8 cellular contexts compared by ENCODE assay signal in genomic region chr21:45286671-45287437, GRCh38. TPM values are rescaled to one million over a fixed set of nuclear protein-coding genes. Genes with fewer than 3 reads are reported as not detected.
A peak's percentile ranks its signal among the peaks of the same experiment; 100 is the strongest.
DNase-seq lines count a peak whose midpoint lies in the region; ATAC-seq and TF ChIP-seq lines count a peak whose summit lies in the region.

No MANE protein-coding gene starts in this region.

- H3K27ac ChIP-seq in brain microvascular endothelial cell (peak overlapping the region; percentile 35), mesenchymal stem cell (ENCODE audit: low read length, poor library complexity, severe bottlenecking) (no peak overlapping the region), urinary bladder (ENCODE audit: low read depth) (no peak overlapping the region)

- H3K36me3 Mint-ChIP-seq in activated naive CD4-positive, alpha-beta T cell treated with anti-CD3 and anti-CD28 coated beads, Interleukin-2, amount 50 U/mL, for 24 hours = peaks cover 2% of the 10 kb centered on the region

- H2BK12ac ChIP-seq in mesenchymal stem cell (ENCODE audit: low read length in 2 of 2) = no peak overlapping the region

- H3K36me3 ChIP-seq in brain microvascular endothelial cell (replicated peaks) (peaks cover 39% of the 10 kb centered on the region), mesenchymal stem cell (ENCODE audit: control insufficient read depth in 1 of 2, insufficient read depth in 2 of 2, low read depth in 1 of 2, low read length in 2 of 2) (peaks cover 49 to 54% of the 10 kb centered on the region in 2 experiments), urinary bladder (ENCODE audit: insufficient read depth) (no peaks in the 10 kb centered on the region)

- H3K27me3 Mint-ChIP-seq in activated naive CD4-positive, alpha-beta T cell treated with anti-CD3 and anti-CD28 coated beads, Interleukin-2, amount 50 U/mL, for 24 hours = no peaks in the 10 kb centered on the region

- H3K4me1 ChIP-seq in mesenchymal stem cell (ENCODE audit: control insufficient read depth, insufficient read depth, low read depth, low read length) = peaks cover 14% of the 10 kb centered on the region
- no peaks in the 10 kb centered on the region for H3K4me1 ChIP-seq in urinary bladder (ENCODE audit: insufficient read depth)

- peak overlapping the region in 1 of 2 experiments; percentile 57 for H3K23ac ChIP-seq in mesenchymal stem cell (ENCODE audit: low read length in 2 of 2)

- in situ Hi-C loops in brain microvascular endothelial cell (cut with HindIII; ENCODE audit: low pct_ligation_motif_present, low sequenced_read_pairs) = no loop called here

- H3K9ac ChIP-seq in mesenchymal stem cell (ENCODE audit: low read length) = peak overlapping the region; percentile 78

- no peak overlapping the region for H4K91ac ChIP-seq in mesenchymal stem cell (ENCODE audit: low read length)

- DNase-seq in activated naive CD4-positive, alpha-beta T cell treated with Interleukin-2 at 50 U/mL for 16 hours = no peak
- DNase-seq in brain microvascular endothelial cell (no peak), mesenchymal stem cell (peak; percentile 48), NCI-H1694 treated with DMSO at 0.1 percent for 48 hours (lab: John Stamatoyannopoulos, UW) (no peak)

- H3K27ac Mint-ChIP-seq in activated naive CD4-positive, alpha-beta T cell treated with anti-CD3 and anti-CD28 coated beads, Interleukin-2, amount 50 U/mL, for 24 hours = no peak overlapping the region

- 2% methylated on average over 42 of the region's 54 CpGs for WGBS in mesenchymal stem cell
- 7% methylated on average over 53 of the region's 54 CpGs for WGBS in urinary bladder

- peak overlapping the region; percentile 91 for H3K4me2 ChIP-seq in mesenchymal stem cell (ENCODE audit: low read length, poor library complexity, severe bottlenecking)

- H2BK5ac ChIP-seq in mesenchymal stem cell (ENCODE audit: low read depth, low read length, poor library complexity, severe bottlenecking) = no peak overlapping the region

- no peaks in the 10 kb centered on the region for H3K9me3 ChIP-seq in mesenchymal stem cell (ENCODE audit: control insufficient read depth, low read length)

- peak overlapping the region; percentile 6 to 22 for H3K18ac ChIP-seq in mesenchymal stem cell (ENCODE audit: low read depth in 1 of 2, low read length in 2 of 2)

- no peak overlapping the region for H2AFZ ChIP-seq in mesenchymal stem cell (ENCODE audit: low read depth, low read length)

- H3K4me3 ChIP-seq in brain microvascular endothelial cell (ENCODE audit: low read depth, low read length) (peak overlapping the region; percentile 77), mesenchymal stem cell (ENCODE audit: insufficient read depth in 1 of 2, low read depth in 1 of 2, low read length in 2 of 2) (peak overlapping the region; percentile 79 to 94), urinary bladder (ENCODE audit: low read depth, low read length) (peak overlapping the region; percentile 94)

- H3K14ac ChIP-seq in mesenchymal stem cell (ENCODE audit: low read length in 2 of 2) = peak overlapping the region in 1 of 2 experiments; percentile 18

- H3K4me3 Mint-ChIP-seq in activated naive CD4-positive, alpha-beta T cell treated with anti-CD3 and anti-CD28 coated beads, Interleukin-2, amount 50 U/mL, for 24 hours = peak overlapping the region; percentile 49

- no peak overlapping the region for H2AK5ac ChIP-seq in mesenchymal stem cell (ENCODE audit: low read length, severe bottlenecking)

- peaks cover 36% of the 10 kb centered on the region for H3K79me1 ChIP-seq in mesenchymal stem cell (replicated peaks; ENCODE audit: low read length, poor library complexity, severe bottlenecking)

- H2BK15ac ChIP-seq in mesenchymal stem cell (ENCODE audit: low read depth, poor library complexity, severe bottlenecking) = no peak overlapping the region

- peak overlapping the region in 1 of 2 experiments; percentile 54 for H3K4ac ChIP-seq in mesenchymal stem cell (ENCODE audit: low read depth in 1 of 2, low read length in 2 of 2)

- H4K8ac ChIP-seq in mesenchymal stem cell (ENCODE audit: low read length) = no peak overlapping the region

- H3K4me1 Mint-ChIP-seq in activated naive CD4-positive, alpha-beta T cell treated with anti-CD3 and anti-CD28 coated beads, Interleukin-2, amount 50 U/mL, for 24 hours = peaks cover 36% of the 10 kb centered on the region

- H3K27me3 ChIP-seq in brain microvascular endothelial cell (replicated peaks) = no peaks in the 10 kb centered on the region
- no peaks in the 10 kb centered on the region for H3K27me3 ChIP-seq in mesenchymal stem cell (ENCODE audit: control insufficient read depth in 1 of 2, insufficient read depth in 1 of 2, low read length in 2 of 2)

- ATAC-seq in HG02571 (IDR thresholded peaks at IDR 0.05; ENCODE audit: unreplicated experiment) = no peak
- no peak for ATAC-seq in HG02759 (IDR thresholded peaks at IDR 0.05; ENCODE audit: unreplicated experiment)

- H2BK120ac ChIP-seq in mesenchymal stem cell (ENCODE audit: low read depth, low read length) = peak overlapping the region; percentile 91

- TF ChIP-seq CTCF in brain microvascular endothelial cell (IDR thresholded peaks at IDR 0.05; ENCODE audit: low read depth, low read length, missing control alignments) = peak; percentile 9

- no peaks in the 10 kb centered on the region for H3K9me3 Mint-ChIP-seq in activated naive CD4-positive, alpha-beta T cell treated with anti-CD3 and anti-CD28 coated beads, Interleukin-2, amount 50 U/mL, for 24 hours

RNA-seq across cellular contexts. Expression of gene POFUT2, which starts 0.8 kb away (rescaled TPM):
- 75.1 TPM for polyA plus RNA-seq in mesenchymal stem cell (2013, experiment 1 of 2)
- polyA plus RNA-seq in mesenchymal stem cell (2013, experiment 2 of 2) = 76.3 TPM
- total RNA-seq in urinary bladder = 36.3 TPM
- 26.3 TPM for polyA plus RNA-seq in urinary bladder
